Comparison of ENCODE assay signal across 1 cellular context in the genomic region with DNA sequence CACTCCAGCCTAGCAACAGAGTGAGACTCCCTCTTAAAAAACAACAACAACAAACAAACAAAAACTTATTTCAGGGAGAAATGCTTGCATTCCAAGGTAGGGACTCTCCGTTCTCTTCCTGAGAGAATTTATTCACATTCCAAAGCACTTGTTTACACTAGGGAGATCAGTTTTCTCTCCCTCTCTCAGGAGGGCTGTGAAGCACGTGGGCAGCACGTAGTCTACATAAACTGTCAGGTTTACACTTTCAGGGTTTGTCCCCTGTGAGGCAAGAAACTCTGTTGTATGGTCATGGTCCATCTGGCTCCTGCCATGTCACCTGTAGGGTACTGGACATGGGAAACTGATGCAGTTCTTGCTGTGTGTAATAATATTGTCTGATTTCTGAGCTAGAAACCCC.
A peak's percentile ranks its signal among the peaks of the same experiment; 100 is the strongest.
TF ChIP-seq lines count a peak whose summit lies in the region.

No MANE protein-coding gene starts in this region.

TF ChIP-seq in HepG2, 621 proteins besides CTCF, POLR2A, EP300 and RAD21 (continued from another document and continues in another):
- TF ChIP-seq, protein P1, sequence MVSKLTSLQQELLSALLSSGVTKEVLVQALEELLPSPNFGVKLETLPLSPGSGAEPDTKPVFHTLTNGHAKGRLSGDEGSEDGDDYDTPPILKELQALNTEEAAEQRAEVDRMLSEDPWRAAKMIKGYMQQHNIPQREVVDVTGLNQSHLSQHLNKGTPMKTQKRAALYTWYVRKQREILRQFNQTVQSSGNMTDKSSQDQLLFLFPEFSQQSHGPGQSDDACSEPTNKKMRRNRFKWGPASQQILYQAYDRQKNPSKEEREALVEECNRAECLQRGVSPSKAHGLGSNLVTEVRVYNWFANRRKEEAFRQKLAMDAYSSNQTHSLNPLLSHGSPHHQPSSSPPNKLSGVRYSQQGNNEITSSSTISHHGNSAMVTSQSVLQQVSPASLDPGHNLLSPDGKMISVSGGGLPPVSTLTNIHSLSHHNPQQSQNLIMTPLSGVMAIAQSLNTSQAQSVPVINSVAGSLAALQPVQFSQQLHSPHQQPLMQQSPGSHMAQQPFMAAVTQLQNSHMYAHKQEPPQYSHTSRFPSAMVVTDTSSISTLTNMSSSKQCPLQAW (CRISPR knock-in tag; IDR thresholded peaks at IDR 0.05), result peak; percentile 46
- no peak for TF ChIP-seq REXO4 (CRISPR knock-in tag; IDR thresholded peaks at IDR 0.05; ENCODE audit: borderline replicate concordance)
- TF ChIP-seq RFX1 (IDR thresholded peaks at IDR 0.05), result no peak
- TF ChIP-seq TBL1XR1 (IDR thresholded peaks at IDR 0.05; ENCODE audit: borderline replicate concordance, low read length, partially characterized antibody), result no peak
- peak; percentile 81 for TF ChIP-seq ZNF644 (CRISPR knock-in tag; IDR thresholded peaks at IDR 0.05; ENCODE audit: low read depth)
- no peak for TF ChIP-seq ZNF501 (CRISPR knock-in tag; IDR thresholded peaks at IDR 0.05)
- no peak for TF ChIP-seq ZNF567 (CRISPR knock-in tag; IDR thresholded peaks at IDR 0.05; ENCODE audit: borderline replicate concordance)
- TF ChIP-seq SAP130 (CRISPR knock-in tag; IDR thresholded peaks at IDR 0.05; ENCODE audit: low read depth), result peak; percentile 65
- peak; percentile 51; the same call in 1 of the 2 replicates for TF ChIP-seq RARA (CRISPR knock-in tag; IDR thresholded peaks at IDR 0.05)
- no peak for TF ChIP-seq ZNF547 (CRISPR knock-in tag; IDR thresholded peaks at IDR 0.05)
- TF ChIP-seq GTF2F1 (IDR thresholded peaks at IDR 0.05; ENCODE audit: low read length), result no peak
- no peak for TF ChIP-seq CCAR2 (optimal IDR thresholded peaks at IDR 0.05; ENCODE audit: low read depth, low read length)
- TF ChIP-seq ZNF773 (CRISPR knock-in tag; IDR thresholded peaks at IDR 0.05; ENCODE audit: borderline replicate concordance), result no peak
- no peak for TF ChIP-seq STAG1 (CRISPR knock-in tag; IDR thresholded peaks at IDR 0.05)
- TF ChIP-seq, protein P2, sequence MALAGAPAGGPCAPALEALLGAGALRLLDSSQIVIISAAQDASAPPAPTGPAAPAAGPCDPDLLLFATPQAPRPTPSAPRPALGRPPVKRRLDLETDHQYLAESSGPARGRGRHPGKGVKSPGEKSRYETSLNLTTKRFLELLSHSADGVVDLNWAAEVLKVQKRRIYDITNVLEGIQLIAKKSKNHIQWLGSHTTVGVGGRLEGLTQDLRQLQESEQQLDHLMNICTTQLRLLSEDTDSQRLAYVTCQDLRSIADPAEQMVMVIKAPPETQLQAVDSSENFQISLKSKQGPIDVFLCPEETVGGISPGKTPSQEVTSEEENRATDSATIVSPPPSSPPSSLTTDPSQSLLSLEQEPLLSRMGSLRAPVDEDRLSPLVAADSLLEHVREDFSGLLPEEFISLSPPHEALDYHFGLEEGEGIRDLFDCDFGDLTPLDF (CRISPR knock-in tag; IDR thresholded peaks at IDR 0.05), result no peak
- TF ChIP-seq, protein P3, sequence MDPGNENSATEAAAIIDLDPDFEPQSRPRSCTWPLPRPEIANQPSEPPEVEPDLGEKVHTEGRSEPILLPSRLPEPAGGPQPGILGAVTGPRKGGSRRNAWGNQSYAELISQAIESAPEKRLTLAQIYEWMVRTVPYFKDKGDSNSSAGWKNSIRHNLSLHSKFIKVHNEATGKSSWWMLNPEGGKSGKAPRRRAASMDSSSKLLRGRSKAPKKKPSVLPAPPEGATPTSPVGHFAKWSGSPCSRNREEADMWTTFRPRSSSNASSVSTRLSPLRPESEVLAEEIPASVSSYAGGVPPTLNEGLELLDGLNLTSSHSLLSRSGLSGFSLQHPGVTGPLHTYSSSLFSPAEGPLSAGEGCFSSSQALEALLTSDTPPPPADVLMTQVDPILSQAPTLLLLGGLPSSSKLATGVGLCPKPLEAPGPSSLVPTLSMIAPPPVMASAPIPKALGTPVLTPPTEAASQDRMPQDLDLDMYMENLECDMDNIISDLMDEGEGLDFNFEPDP (CRISPR knock-in tag; conservative IDR thresholded peaks at IDR 0.05), result no peak
- TF ChIP-seq ZFX (CRISPR knock-in tag; IDR thresholded peaks at IDR 0.05; ENCODE audit: low read depth), result no peak
- TF ChIP-seq, protein P4, sequence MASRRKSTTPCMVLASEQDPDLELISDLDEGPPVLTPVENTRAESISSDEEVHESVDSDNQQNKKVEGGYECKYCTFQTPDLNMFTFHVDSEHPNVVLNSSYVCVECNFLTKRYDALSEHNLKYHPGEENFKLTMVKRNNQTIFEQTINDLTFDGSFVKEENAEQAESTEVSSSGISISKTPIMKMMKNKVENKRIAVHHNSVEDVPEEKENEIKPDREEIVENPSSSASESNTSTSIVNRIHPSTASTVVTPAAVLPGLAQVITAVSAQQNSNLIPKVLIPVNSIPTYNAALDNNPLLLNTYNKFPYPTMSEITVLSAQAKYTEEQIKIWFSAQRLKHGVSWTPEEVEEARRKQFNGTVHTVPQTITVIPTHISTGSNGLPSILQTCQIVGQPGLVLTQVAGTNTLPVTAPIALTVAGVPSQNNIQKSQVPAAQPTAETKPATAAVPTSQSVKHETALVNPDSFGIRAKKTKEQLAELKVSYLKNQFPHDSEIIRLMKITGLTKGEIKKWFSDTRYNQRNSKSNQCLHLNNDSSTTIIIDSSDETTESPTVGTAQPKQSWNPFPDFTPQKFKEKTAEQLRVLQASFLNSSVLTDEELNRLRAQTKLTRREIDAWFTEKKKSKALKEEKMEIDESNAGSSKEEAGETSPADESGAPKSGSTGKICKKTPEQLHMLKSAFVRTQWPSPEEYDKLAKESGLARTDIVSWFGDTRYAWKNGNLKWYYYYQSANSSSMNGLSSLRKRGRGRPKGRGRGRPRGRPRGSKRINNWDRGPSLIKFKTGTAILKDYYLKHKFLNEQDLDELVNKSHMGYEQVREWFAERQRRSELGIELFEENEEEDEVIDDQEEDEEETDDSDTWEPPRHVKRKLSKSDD (CRISPR knock-in tag; IDR thresholded peaks at IDR 0.05; ENCODE audit: low read depth), result no peak
- TF ChIP-seq, protein P5, sequence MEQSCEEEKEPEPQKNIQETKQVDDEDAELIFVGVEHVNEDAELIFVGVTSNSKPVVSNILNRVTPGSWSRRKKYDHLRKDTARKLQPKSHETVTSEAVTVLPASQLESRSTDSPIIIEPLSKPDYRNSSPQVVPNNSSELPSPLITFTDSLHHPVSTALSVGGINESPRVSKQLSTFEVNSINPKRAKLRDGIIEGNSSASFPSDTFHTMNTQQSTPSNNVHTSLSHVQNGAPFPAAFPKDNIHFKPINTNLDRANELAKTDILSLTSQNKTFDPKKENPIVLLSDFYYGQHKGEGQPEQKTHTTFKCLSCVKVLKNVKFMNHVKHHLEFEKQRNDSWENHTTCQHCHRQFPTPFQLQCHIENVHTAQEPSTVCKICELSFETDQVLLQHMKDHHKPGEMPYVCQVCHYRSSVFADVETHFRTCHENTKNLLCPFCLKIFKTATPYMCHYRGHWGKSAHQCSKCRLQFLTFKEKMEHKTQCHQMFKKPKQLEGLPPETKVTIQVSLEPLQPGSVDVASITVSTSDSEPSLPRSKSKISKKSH (CRISPR knock-in tag; IDR thresholded peaks at IDR 0.05; ENCODE audit: borderline replicate concordance), result no peak
- peak; percentile 65 for TF ChIP-seq SOX5 (CRISPR knock-in tag; IDR thresholded peaks at IDR 0.05; ENCODE audit: borderline replicate concordance)
- no peak for TF ChIP-seq ZNF577 (CRISPR knock-in tag; IDR thresholded peaks at IDR 0.05; ENCODE audit: borderline replicate concordance, low read depth)
- no peak for TF ChIP-seq MAFK (conservative IDR thresholded peaks at IDR 0.05 in 1 of 2, IDR thresholded peaks at IDR 0.05 in 1 of 2; ENCODE audit: low read length in 2 of 2)
- TF ChIP-seq CHD4 (IDR thresholded peaks at IDR 0.05; ENCODE audit: borderline replicate concordance, low read length), result no peak
- TF ChIP-seq HOXD1 (CRISPR knock-in tag; IDR thresholded peaks at IDR 0.05), result no peak
- TF ChIP-seq, protein P6, sequence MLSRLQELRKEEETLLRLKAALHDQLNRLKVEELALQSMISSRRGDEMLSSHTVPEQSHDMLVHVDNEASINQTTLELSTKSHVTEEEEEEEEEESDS (CRISPR knock-in tag; IDR thresholded peaks at IDR 0.05; ENCODE audit: borderline replicate concordance), result no peak
- peak; percentile 76 for TF ChIP-seq ZMAT3 (CRISPR knock-in tag; conservative IDR thresholded peaks at IDR 0.05)
- TF ChIP-seq, protein P7, sequence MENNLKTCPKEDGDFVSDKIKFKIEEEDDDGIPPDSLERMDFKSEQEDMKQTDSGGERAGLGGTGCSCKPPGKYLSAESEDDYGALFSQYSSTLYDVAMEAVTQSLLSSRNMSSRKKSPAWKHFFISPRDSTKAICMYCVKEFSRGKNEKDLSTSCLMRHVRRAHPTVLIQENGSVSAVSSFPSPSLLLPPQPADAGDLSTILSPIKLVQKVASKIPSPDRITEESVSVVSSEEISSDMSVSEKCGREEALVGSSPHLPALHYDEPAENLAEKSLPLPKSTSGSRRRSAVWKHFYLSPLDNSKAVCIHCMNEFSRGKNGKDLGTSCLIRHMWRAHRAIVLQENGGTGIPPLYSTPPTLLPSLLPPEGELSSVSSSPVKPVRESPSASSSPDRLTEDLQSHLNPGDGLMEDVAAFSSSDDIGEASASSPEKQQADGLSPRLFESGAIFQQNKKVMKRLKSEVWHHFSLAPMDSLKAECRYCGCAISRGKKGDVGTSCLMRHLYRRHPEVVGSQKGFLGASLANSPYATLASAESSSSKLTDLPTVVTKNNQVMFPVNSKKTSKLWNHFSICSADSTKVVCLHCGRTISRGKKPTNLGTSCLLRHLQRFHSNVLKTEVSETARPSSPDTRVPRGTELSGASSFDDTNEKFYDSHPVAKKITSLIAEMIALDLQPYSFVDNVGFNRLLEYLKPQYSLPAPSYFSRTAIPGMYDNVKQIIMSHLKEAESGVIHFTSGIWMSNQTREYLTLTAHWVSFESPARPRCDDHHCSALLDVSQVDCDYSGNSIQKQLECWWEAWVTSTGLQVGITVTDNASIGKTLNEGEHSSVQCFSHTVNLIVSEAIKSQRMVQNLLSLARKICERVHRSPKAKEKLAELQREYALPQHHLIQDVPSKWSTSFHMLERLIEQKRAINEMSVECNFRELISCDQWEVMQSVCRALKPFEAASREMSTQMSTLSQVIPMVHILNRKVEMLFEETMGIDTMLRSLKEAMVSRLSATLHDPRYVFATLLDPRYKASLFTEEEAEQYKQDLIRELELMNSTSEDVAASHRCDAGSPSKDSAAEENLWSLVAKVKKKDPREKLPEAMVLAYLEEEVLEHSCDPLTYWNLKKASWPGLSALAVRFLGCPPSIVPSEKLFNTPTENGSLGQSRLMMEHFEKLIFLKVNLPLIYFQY (CRISPR knock-in tag; IDR thresholded peaks at IDR 0.05; ENCODE audit: borderline replicate concordance), result no peak
- TF ChIP-seq, protein P8, sequence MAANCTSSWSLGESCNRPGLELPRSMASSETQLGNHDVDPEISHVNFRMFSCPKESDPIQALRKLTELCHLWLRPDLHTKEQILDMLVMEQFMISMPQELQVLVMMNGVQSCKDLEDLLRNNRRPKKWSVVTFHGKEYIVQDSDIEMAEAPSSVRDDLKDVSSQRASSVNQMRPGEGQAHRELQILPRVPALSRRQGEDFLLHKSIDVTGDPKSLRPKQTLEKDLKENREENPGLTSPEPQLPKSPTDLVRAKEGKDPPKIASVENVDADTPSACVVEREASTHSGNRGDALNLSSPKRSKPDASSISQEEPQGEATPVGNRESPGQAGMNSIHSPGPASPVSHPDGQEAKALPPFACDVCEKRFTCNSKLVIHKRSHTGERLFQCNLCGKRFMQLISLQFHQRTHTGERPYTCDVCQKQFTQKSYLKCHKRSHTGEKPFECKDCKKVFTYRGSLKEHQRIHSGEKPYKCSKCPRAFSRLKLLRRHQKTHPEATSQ (CRISPR knock-in tag; IDR thresholded peaks at IDR 0.05; ENCODE audit: borderline replicate concordance), result no peak
- TF ChIP-seq ZNF431 (CRISPR knock-in tag; IDR thresholded peaks at IDR 0.05; ENCODE audit: borderline replicate concordance, low read depth), result no peak; the same call in 1 of the 2 replicates
- no peak for TF ChIP-seq FOXM1 (CRISPR knock-in tag; IDR thresholded peaks at IDR 0.05)
- no peak for TF ChIP-seq MAZ (IDR thresholded peaks at IDR 0.05; ENCODE audit: borderline replicate concordance, low read depth, low read length)
- 0 out of 2 replicates have a peak, but pooled peaks have one; percentile 33 for TF ChIP-seq MAZ (CRISPR knock-in tag; IDR thresholded peaks at IDR 0.05; ENCODE audit: low read depth)
- no peak for TF ChIP-seq ZNF383 (CRISPR knock-in tag; IDR thresholded peaks at IDR 0.05; ENCODE audit: borderline replicate concordance)
- TF ChIP-seq, protein P9, sequence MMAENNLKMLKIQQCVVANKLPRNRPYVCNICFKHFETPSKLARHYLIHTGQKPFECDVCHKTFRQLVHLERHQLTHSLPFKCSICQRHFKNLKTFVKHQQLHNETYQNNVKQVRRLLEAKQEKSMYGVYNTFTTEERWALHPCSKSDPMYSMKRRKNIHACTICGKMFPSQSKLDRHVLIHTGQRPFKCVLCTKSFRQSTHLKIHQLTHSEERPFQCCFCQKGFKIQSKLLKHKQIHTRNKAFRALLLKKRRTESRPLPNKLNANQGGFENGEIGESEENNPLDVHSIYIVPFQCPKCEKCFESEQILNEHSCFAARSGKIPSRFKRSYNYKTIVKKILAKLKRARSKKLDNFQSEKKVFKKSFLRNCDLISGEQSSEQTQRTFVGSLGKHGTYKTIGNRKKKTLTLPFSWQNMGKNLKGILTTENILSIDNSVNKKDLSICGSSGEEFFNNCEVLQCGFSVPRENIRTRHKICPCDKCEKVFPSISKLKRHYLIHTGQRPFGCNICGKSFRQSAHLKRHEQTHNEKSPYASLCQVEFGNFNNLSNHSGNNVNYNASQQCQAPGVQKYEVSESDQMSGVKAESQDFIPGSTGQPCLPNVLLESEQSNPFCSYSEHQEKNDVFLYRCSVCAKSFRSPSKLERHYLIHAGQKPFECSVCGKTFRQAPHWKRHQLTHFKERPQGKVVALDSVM (CRISPR knock-in tag; IDR thresholded peaks at IDR 0.05), result peak; percentile 12; the same call in 1 of the 2 replicates
- no peak for TF ChIP-seq KDM1A (CRISPR knock-in tag; IDR thresholded peaks at IDR 0.05)
- no peak for TF ChIP-seq HOXA7 (CRISPR knock-in tag; IDR thresholded peaks at IDR 0.05)
- TF ChIP-seq ZNF143 (CRISPR knock-in tag; IDR thresholded peaks at IDR 0.05), result no peak
- no peak for TF ChIP-seq SRY (CRISPR knock-in tag; IDR thresholded peaks at IDR 0.05)
- no peak for TF ChIP-seq MTA3 (CRISPR knock-in tag; IDR thresholded peaks at IDR 0.05)
- TF ChIP-seq, protein P10, sequence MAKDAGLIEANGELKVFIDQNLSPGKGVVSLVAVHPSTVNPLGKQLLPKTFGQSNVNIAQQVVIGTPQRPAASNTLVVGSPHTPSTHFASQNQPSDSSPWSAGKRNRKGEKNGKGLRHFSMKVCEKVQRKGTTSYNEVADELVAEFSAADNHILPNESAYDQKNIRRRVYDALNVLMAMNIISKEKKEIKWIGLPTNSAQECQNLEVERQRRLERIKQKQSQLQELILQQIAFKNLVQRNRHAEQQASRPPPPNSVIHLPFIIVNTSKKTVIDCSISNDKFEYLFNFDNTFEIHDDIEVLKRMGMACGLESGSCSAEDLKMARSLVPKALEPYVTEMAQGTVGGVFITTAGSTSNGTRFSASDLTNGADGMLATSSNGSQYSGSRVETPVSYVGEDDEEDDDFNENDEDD (CRISPR knock-in tag; IDR thresholded peaks at IDR 0.05; ENCODE audit: borderline replicate concordance), result peak; percentile 66; the same call in 1 of the 2 replicates
- no peak for TF ChIP-seq NCOA5 (CRISPR knock-in tag; IDR thresholded peaks at IDR 0.05)
- TF ChIP-seq ZNF749 (CRISPR knock-in tag; IDR thresholded peaks at IDR 0.05; ENCODE audit: borderline replicate concordance), result no peak
- no peak for TF ChIP-seq ESRRA (CRISPR knock-in tag; IDR thresholded peaks at IDR 0.05; ENCODE audit: low read depth)
- no peak for TF ChIP-seq SMC3 (IDR thresholded peaks at IDR 0.05; ENCODE audit: low read length)
